Comparison of ENCODE assay signal across 19 cellular contexts in genomic region chr1:110164951-110165350, GRCh38. TPM values are rescaled to one million over a fixed set of nuclear protein-coding genes. Genes with fewer than 3 reads are reported as not detected.
DNase-seq lines count a peak whose midpoint lies in the region; ATAC-seq and TF ChIP-seq lines count a peak whose summit lies in the region.
"Had no signal": no experiment of that assay in that cellular context is flagged by ENCODE, and none has a peak within 500 bp of the region (broad histone marks: within the 10 kb centered on the region; RNA-seq: fewer than 3 reads in every experiment).

No MANE protein-coding gene starts in this region.

- H3K27me3 ChIP-seq in dorsolateral prefrontal cortex = peaks cover 0 to 8% (median 0%) of the 10 kb centered on the region in 45 donors

- no peak overlapping the region for H3K4me3 ChIP-seq in NB4 (ENCODE audit: low read depth, low read length)
- H3K4me3 ChIP-seq in dorsolateral prefrontal cortex = no peak overlapping the region

- no peak for ATAC-seq in GM21737 (IDR thresholded peaks at IDR 0.05; ENCODE audit: unreplicated experiment)
- ATAC-seq in HG02623 (IDR thresholded peaks at IDR 0.05; ENCODE audit: unreplicated experiment) = no peak
- ATAC-seq: CD8-positive, alpha-beta T cell had no signal

- DNase-seq in AG20443 (ENCODE audit: low spot score) = peak; percentile 38
- DNase-seq in G401 (ENCODE audit: low spot score) = peak; percentile 78
- peak; percentile 14 for DNase-seq in NB4 (ENCODE audit: low read depth)
- DNase-seq in dorsolateral prefrontal cortex = peak in 1 of 10 donors; percentile 58
- DNase-seq in H4 (ENCODE audit: low spot score) = no peak
- no peak for DNase-seq in activated CD4-positive, alpha-beta T cell treated with anti-CD3 and anti-CD28 coated beads, Interleukin-2, amount 50 U/mL, for 48 hours
- DNase-seq: ACHN; CD8-positive, alpha-beta T cell; HCEC 1CT; MM.1S; NCI-H1436; NCI-H2029 treated with DMSO at 0.1 percent for 48 hours; NCI-H524 treated with DMSO at 0.1 percent for 48 hours had no signal

- H3K27ac ChIP-seq in dorsolateral prefrontal cortex = peak overlapping the region in 55 of 59 donors; percentile 16 to 91 (median 70)
- H3K27ac ChIP-seq: RWPE1 had no signal

- in situ Hi-C loops in G401 (cut with HindIII; ENCODE audit: low sequenced_read_pairs) = no loop called here

- intact Hi-C loops in dorsolateral prefrontal cortex (cut with DNase I) = no loop called here

- TF ChIP-seq POLR2A in NB4 (IDR thresholded peaks at IDR 0.05; ENCODE audit: extremely low read depth, insufficient read length) = no peak

- no peak for TF ChIP-seq CTCF in NB4 (IDR thresholded peaks at IDR 0.05; ENCODE audit: low read depth, low read length)
- no peak for TF ChIP-seq CTCF in dorsolateral prefrontal cortex (IDR thresholded peaks at IDR 0.05 in 54 of 56, conservative IDR thresholded peaks at IDR 0.05 in 2 of 56; ENCODE audit: low read depth in 1 of 56, partially characterized antibody in 56 of 56)

RNA-seq across cellular contexts. Expression of gene SLC6A17, which starts 14.7 kb away (rescaled TPM):
- 0.92 and 1.3 TPM in 2 replicates for total RNA-seq in G401 (2014; rRNA removed; shearing (Covaris generic))
- total RNA-seq in dorsolateral prefrontal cortex = 100 to 1,000 TPM in 89 of 120 experiments, 10 to 100 TPM in 31; 37.5 to 182 (median 122) TPM
- total RNA-seq in H4 (2014; rRNA removed; shearing (Covaris generic)) = 0.17 and 0.21 TPM in 2 replicates
- total RNA-seq: CD8-positive, alpha-beta T cell; HT1080; T-helper 1 cell treated with Interleukin-12 subunit alpha and Interleukin-12 subunit beta and Interleukin-4 antibody, amounts not matched to agents 30 ng/mL and 1 ng/mL, for 36 hours had no signal

RNA-seq across cellular contexts. Expression of gene KCNC4, which starts 45.2 kb away (rescaled TPM):
- 4.8 and 5.9 TPM in 2 replicates for total RNA-seq in G401 (2014; rRNA removed; shearing (Covaris generic))
- total RNA-seq in dorsolateral prefrontal cortex = 10 to 100 TPM; 16.2 to 73.4 (median 46.6) TPM
- 0.12 and 0.72 TPM in 2 replicates for total RNA-seq in H4 (2014; rRNA removed; shearing (Covaris generic))

RNA-seq across cellular contexts. Expression of gene UBL4B, which starts 52.7 kb away (rescaled TPM):
- total RNA-seq in G401 (2014; rRNA removed; shearing (Covaris generic)) = not detected in 2 replicates
- total RNA-seq in dorsolateral prefrontal cortex = 1 to 10 TPM in 31 of 120 experiments, under 1 TPM in 53, not detected in 36; 0.28 to 5.6 (median 0.70) TPM
- total RNA-seq in H4 (2014; rRNA removed; shearing (Covaris generic)) = not detected in 2 replicates
- total RNA-seq: CD8-positive, alpha-beta T cell; HT1080; SK-MEL-5; T-helper 1 cell treated with Interleukin-12 subunit alpha and Interleukin-12 subunit beta and Interleukin-4 antibody, amounts not matched to agents 30 ng/mL and 1 ng/mL, for 36 hours had no signal

Comparison
In these comparisons a context has a peak if more than half of its experiments do, and no peak if none do; other contexts are left out.
1. DNase-seq: peak in AG20443 (single experiment), G401 (single experiment) and NB4 (single experiment); none in H4 (single experiment) and activated CD4-positive, alpha-beta T cell treated with anti-CD3 and anti-CD28 coated beads, Interleukin-2, amount 50 U/mL, for 48 hours (0 of 2).
2. RNA of gene SLC6A17, which starts 14.7 kb away (total RNA-seq): 37.5 to 182 TPM in dorsolateral prefrontal cortex; 0.92 to 1.3 TPM in G401 and 0.17 to 0.21 TPM in H4; every median in the first group is over 10 times any median in the second.